In the genomic region with DNA sequence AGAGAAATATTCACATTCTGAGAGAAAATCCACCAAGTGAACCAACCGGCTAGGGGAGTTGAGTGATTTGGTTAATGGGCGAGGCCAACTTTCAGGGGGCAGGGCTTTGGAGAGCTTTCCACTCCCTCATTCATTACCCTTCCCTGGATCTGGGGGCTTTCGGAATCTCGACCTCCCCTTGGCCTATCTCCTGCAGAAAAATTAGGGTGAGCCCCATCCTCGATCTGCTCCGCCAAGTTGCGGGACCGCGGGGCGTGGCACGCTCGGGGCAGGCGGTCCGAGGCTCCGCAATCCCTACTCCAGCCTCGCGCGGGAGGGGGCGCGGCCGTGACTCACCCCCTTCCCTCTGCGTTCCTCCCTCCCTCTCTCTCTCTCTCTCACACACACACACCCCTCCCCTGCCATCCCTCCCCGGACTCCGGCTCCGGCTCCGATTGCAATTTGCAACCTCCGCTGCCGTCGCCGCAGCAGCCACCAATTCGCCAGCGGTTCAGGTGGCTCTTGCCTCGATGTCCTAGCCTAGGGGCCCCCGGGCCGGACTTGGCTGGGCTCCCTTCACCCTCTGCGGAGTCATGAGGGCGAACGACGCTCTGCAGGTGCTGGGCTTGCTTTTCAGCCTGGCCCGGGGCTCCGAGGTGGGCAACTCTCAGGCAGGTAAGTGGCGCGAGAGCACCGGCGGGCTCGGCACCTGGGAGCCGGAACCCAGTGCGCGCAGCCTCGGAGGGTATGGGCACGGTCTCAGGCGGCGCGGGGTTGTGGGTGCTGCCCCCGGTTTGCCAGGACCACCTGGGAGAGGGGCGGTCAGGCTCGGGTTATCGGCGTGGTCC, we compare ENCODE assay signal across 8 cellular contexts. TPM values are rescaled to one million over a fixed set of nuclear protein-coding genes. Genes with fewer than 3 reads are reported as not detected.
DNase-seq lines count a peak whose midpoint lies in the region; ATAC-seq and TF ChIP-seq lines count a peak whose summit lies in the region.

ERBB3 (plus strand) TSS at position 437 of the 827 bp plus-strand sequence; CDS start at position 573, 136 bp downstream.

- peaks cover 6% of the 10 kb centered on the region for H3K4me1 ChIP-seq in Panc1 (ENCODE audit: control insufficient read depth, insufficient read depth, low read length)

- H3K27ac ChIP-seq in HL-60 (replicated peaks) (no peak within 1 kb of the TSS), Panc1 (ENCODE audit: low read length) (peak within 1 kb of the TSS; percentile 82)

- peaks cover 26% of the 10 kb centered on the region for H3K27me3 Mint-ChIP-seq in nephron progenitor cell (ENCODE audit: low read depth, poor library complexity)
- H3K27me3 Mint-ChIP-seq in stimulated activated naive CD8-positive, alpha-beta T cell treated with anti-CD3 and anti-CD28 coated beads, Interleukin-15, amount 100 ng/mL, for 72 hours: peaks cover 25% of the 10 kb centered on the region

- H3K27ac Mint-ChIP-seq in nephron progenitor cell: no peak within 1 kb of the TSS
- H3K27ac Mint-ChIP-seq in stimulated activated naive CD8-positive, alpha-beta T cell treated with anti-CD3 and anti-CD28 coated beads, Interleukin-15, amount 100 ng/mL, for 72 hours: no peak within 1 kb of the TSS

- H3K4me3 ChIP-seq in HL-60 (replicated peaks; ENCODE audit: insufficient read depth, low read length) (peak within 1 kb of the TSS; percentile 50), Panc1 (ENCODE audit: low read depth in 2 of 2, low read length in 2 of 2) (peak within 1 kb of the TSS; percentile 58 to 84), fibroblast of the aortic adventitia (ENCODE audit: low read depth, low read length) (peak within 1 kb of the TSS; percentile 74)

- no peaks in the 10 kb centered on the region for H3K9me3 ChIP-seq in Panc1 (ENCODE audit: control insufficient read depth, insufficient read depth, low read depth, low read length)

- ATAC-seq in Panc1 (peak; percentile 69), GM21515 (IDR thresholded peaks at IDR 0.05; ENCODE audit: unreplicated experiment) (no peak)
- peak; percentile 82 for ATAC-seq in stimulated activated naive CD8-positive, alpha-beta T cell treated with anti-CD3 and anti-CD28 coated beads, Interleukin-15, amount 100 ng/mL, for 72 hours

- peaks cover 17% of the 10 kb centered on the region for H3K27me3 ChIP-seq in HL-60 (ENCODE audit: insufficient read depth, poor library complexity, severe bottlenecking)
- H3K27me3 ChIP-seq in Panc1 (ENCODE audit: control insufficient read depth, insufficient read depth, low read length): no peaks in the 10 kb centered on the region

- DNase-seq in GM03348 (ENCODE audit: low spot score) (peak; percentile 94), HL-60 (ENCODE audit: low read depth in 1 of 2, low spot score in 1 of 2) (peak; percentile 49 to 64), Panc1 (ENCODE audit: low read depth, low spot score) (peak; percentile 36), fibroblast of the aortic adventitia (ENCODE audit: low read depth) (peak; percentile 72), nephron progenitor cell (peak; percentile 62)
- peak; percentile 57 for DNase-seq in activated effector memory CD4-positive, alpha-beta T cell treated with Interleukin-2 at 50 U/mL for 16 hours
- DNase-seq in stimulated activated naive CD8-positive, alpha-beta T cell treated with anti-CD3 and anti-CD28 coated beads, Interleukin-15, amount 100 ng/mL, for 72 hours: peak; percentile 45 to 61

- peak within 1 kb of the TSS; percentile 81 for H3K4me3 Mint-ChIP-seq in nephron progenitor cell
- peak within 1 kb of the TSS; percentile 85 to 91 for H3K4me3 Mint-ChIP-seq in stimulated activated naive CD8-positive, alpha-beta T cell treated with anti-CD3 and anti-CD28 coated beads, Interleukin-15, amount 100 ng/mL, for 72 hours

- in situ Hi-C loops in Panc1 (cut with HindIII; ENCODE audit: low pct_unique_long_range_greater_than_20kb, low sequenced_read_pairs): no loop called here

- peaks cover 4% of the 10 kb centered on the region for H3K9me3 Mint-ChIP-seq in nephron progenitor cell
- no peaks in the 10 kb centered on the region for H3K9me3 Mint-ChIP-seq in stimulated activated naive CD8-positive, alpha-beta T cell treated with anti-CD3 and anti-CD28 coated beads, Interleukin-15, amount 100 ng/mL, for 72 hours

- no TSS peak for BruUV-seq in Panc1 (replicated peaks; lab: Mats Ljungman, UMichigan)

- no peaks in the 10 kb centered on the region for H3K36me3 Mint-ChIP-seq in nephron progenitor cell (ENCODE audit: low read depth)

- intact Hi-C loops in Panc1 (cut with micrococcal nuclease; ENCODE audit: unreplicated experiment): no loop called here

- no peaks in the 10 kb centered on the region; the same call in 1 of the 2 replicates for H3K36me3 ChIP-seq in Panc1 (ENCODE audit: control insufficient read depth, insufficient read depth, low read length)

- TF ChIP-seq CTCF in HL-60 (IDR thresholded peaks at IDR 0.05; ENCODE audit: insufficient read depth, low read length) (no peak), Panc1 (IDR thresholded peaks at IDR 0.05) (no peak), fibroblast of the aortic adventitia (IDR thresholded peaks at IDR 0.05; ENCODE audit: insufficient read depth, low read length) (peak; percentile 35), nephron progenitor cell (IDR thresholded peaks at IDR 0.05) (no peak)

- H3K4me1 Mint-ChIP-seq in nephron progenitor cell: peaks cover 36% of the 10 kb centered on the region
- peaks cover 26% of the 10 kb centered on the region for H3K4me1 Mint-ChIP-seq in stimulated activated naive CD8-positive, alpha-beta T cell treated with anti-CD3 and anti-CD28 coated beads, Interleukin-15, amount 100 ng/mL, for 72 hours

- CTCF ChIA-PET in Panc1 (lab: Charles Lee): no interaction called here

- POLR2A ChIA-PET in Panc1 (lab: Charles Lee): interaction anchor here (0.5 kb wide), 1 partner anchor 30 kb away, joined by 4 read pairs; no protein-coding TSS in a partner anchor

RNA-seq across cellular contexts. Expression of gene ERBB3, which starts in this region (rescaled TPM):
- total RNA-seq in Panc1 (2021; ENCODE audit: unreplicated experiment) (0.90 TPM), fibroblast of the aortic adventitia (ENCODE audit: low replicate concordance) (1.2 and 1.5 TPM in 2 replicates)
- polyA plus RNA-seq in Panc1 (2012; ENCODE audit: insufficient read length): 1.7 TPM

Comparison
In these comparisons a context has a peak if more than half of its experiments do, and no peak if none do; other contexts are left out.
1. DNase-seq: peak in every context shown above with its lines; median percentile 94 in GM03348; 72 in fibroblast of the aortic adventitia; 62 in nephron progenitor cell; 57 in activated effector memory CD4-positive, alpha-beta T cell treated with Interleukin-2 at 50 U/mL for 16 hours; 56 in HL-60; 53 in stimulated activated naive CD8-positive, alpha-beta T cell treated with anti-CD3 and anti-CD28 coated beads, Interleukin-15, amount 100 ng/mL, for 72 hours; 36 in Panc1.